In the genomic region with DNA sequence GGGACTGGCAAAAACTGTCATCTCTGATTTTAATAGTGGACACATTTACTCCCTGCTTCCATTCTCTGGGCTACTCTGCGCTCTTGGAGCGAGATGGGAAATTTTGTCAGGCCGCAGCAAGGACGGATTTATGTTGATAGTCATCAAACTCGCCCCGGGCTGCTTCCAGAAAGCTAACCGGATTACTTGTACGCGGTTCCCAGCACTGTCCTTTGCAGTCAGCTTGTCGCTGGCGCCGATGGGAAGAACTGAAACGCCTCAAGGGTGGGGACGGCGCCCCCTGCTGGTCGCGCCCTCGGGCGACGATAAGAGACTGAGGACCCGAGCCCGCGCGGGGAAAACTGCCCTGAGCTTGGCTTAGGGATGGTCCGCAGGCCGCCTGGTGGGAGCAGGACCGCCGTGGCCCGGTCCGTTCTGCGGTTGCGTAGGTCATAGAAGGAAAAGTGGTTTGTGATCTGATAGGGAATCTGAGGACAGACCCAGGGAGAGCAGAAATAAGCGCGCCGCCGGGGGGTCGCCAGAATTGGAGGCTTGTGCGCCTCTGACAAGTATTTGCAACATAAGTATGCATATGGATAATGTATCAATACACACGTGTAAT, we compare ENCODE assay signal across 8 cellular contexts. TPM values are rescaled to one million over a fixed set of nuclear protein-coding genes. Genes with fewer than 3 reads are reported as not detected.
DNase-seq lines count a peak whose midpoint lies in the region; ATAC-seq and TF ChIP-seq lines count a peak whose summit lies in the region.

No MANE protein-coding gene starts in this region.

- peak; percentile 84 for DNase-seq in DMS153 treated with DMSO at 0.1 percent for 48 hours (lab: John Stamatoyannopoulos, UW; ENCODE audit: unreplicated experiment)
- DNase-seq in Kasumi-1 (lab: John Stamatoyannopoulos, UW), result peak; percentile 85 to 87
- DNase-seq in Peyer's patch, result peak; percentile 92 to 98 (median 92)
- DNase-seq in activated T-helper 1 cell treated with Interleukin-2 at 50 U/mL for 16 hours (ENCODE audit: low read depth), result peak; percentile 75
- peak; percentile 85 for DNase-seq in fibroblast of peridontal ligament (ENCODE audit: extremely low read depth)
- peak; percentile 68 to 91 (median 83) for DNase-seq in naive thymus-derived CD8-positive, alpha-beta T cell

- peak overlapping the region; percentile 48 to 97 (median 84) for H3K4me3 ChIP-seq in Peyer's patch

- peaks cover 0 to 29% (median 0%) of the 10 kb centered on the region in 3 donors for H3K36me3 ChIP-seq in Peyer's patch

- H3K27me3 Mint-ChIP-seq in naive thymus-derived CD8-positive, alpha-beta T cell, result peaks cover 6 to 33% (median 20%) of the 10 kb centered on the region in 5 donors
- H3K27me3 Mint-ChIP-seq in stimulated activated memory B cell treated with anti-CD40 and anti-IgM and Interleukin-4, amounts not matched to agents 10 μg/mL and 1 μg/mL and 100 μg/mL, for 72 hours, result peaks cover 15% of the 10 kb centered on the region

- no peaks in the 10 kb centered on the region for H3K9me3 Mint-ChIP-seq in naive thymus-derived CD8-positive, alpha-beta T cell
- H3K9me3 Mint-ChIP-seq in stimulated activated memory B cell treated with anti-CD40 and anti-IgM and Interleukin-4, amounts not matched to agents 10 μg/mL and 1 μg/mL and 100 μg/mL, for 72 hours, result no peaks in the 10 kb centered on the region

- H3K4me1 Mint-ChIP-seq in naive thymus-derived CD8-positive, alpha-beta T cell, result peaks cover 6 to 27% (median 20%) of the 10 kb centered on the region in 4 donors
- peaks cover 10% of the 10 kb centered on the region for H3K4me1 Mint-ChIP-seq in stimulated activated memory B cell treated with anti-CD40 and anti-IgM and Interleukin-4, amounts not matched to agents 10 μg/mL and 1 μg/mL and 100 μg/mL, for 72 hours

- peak overlapping the region; percentile 30 to 90 (median 73) for H3K27ac ChIP-seq in Peyer's patch

- ATAC-seq in GM21717 (IDR thresholded peaks at IDR 0.05; ENCODE audit: unreplicated experiment), result peak; percentile 53
- ATAC-seq in naive thymus-derived CD8-positive, alpha-beta T cell, result peak; percentile 44 to 58
- peak; percentile 72 for ATAC-seq in stimulated activated memory B cell treated with anti-CD40 and anti-IgM and Interleukin-4, amounts not matched to agents 10 μg/mL and 1 μg/mL and 100 μg/mL, for 72 hours

- H3K36me3 Mint-ChIP-seq in naive thymus-derived CD8-positive, alpha-beta T cell, result peaks cover 0 to 28% (median 9%) of the 10 kb centered on the region in 3 donors
- H3K36me3 Mint-ChIP-seq in stimulated activated memory B cell treated with anti-CD40 and anti-IgM and Interleukin-4, amounts not matched to agents 10 μg/mL and 1 μg/mL and 100 μg/mL, for 72 hours, result peaks cover 8% of the 10 kb centered on the region

- H3K27ac Mint-ChIP-seq in naive thymus-derived CD8-positive, alpha-beta T cell, result no peak overlapping the region
- H3K27ac Mint-ChIP-seq in stimulated activated memory B cell treated with anti-CD40 and anti-IgM and Interleukin-4, amounts not matched to agents 10 μg/mL and 1 μg/mL and 100 μg/mL, for 72 hours, result no peak overlapping the region

- peak in 1 of 2 donors; percentile 12 for TF ChIP-seq POLR2A in Peyer's patch (IDR thresholded peaks at IDR 0.05)

- no peak overlapping the region for H3K4me3 Mint-ChIP-seq in naive thymus-derived CD8-positive, alpha-beta T cell
- no peak overlapping the region for H3K4me3 Mint-ChIP-seq in stimulated activated memory B cell treated with anti-CD40 and anti-IgM and Interleukin-4, amounts not matched to agents 10 μg/mL and 1 μg/mL and 100 μg/mL, for 72 hours

- H3K9me3 ChIP-seq in Peyer's patch, result no peaks in the 10 kb centered on the region

- no peaks in the 10 kb centered on the region for H3K27me3 ChIP-seq in Peyer's patch

- TF ChIP-seq CTCF in Peyer's patch (IDR thresholded peaks at IDR 0.05), result peak; percentile 80 to 97 (median 89)

- POLR2A ChIA-PET in naive thymus-derived CD8-positive, alpha-beta T cell (lab: Charles Lee), result interaction anchor here (0.6 to 2.2 kb wide), 11 partner anchors 24 to 1270 kb away, joined by 3 to 5 read pairs (median 4); a partner anchor contains a TSS

- peaks cover 0 to 14% (median 6%) of the 10 kb centered on the region in 4 donors for H3K4me1 ChIP-seq in Peyer's patch

RNA-seq across cellular contexts. Expression of a gene that starts 1.0 kb away (rescaled TPM):
- 10 to 100 TPM; 11.5 to 16.1 (median 11.8) TPM for total RNA-seq in Peyer's patch
- 10 to 100 TPM; 41.8 to 43.1 TPM for total RNA-seq in naive thymus-derived CD8-positive, alpha-beta T cell
- polyA plus RNA-seq in naive thymus-derived CD8-positive, alpha-beta T cell, result 10 to 100 TPM; 36.7 to 43.6 (median 39.9) TPM

RNA-seq across cellular contexts. Expression of a gene that starts 57.6 kb away (rescaled TPM):
- total RNA-seq in Peyer's patch, result 10 to 100 TPM; 46.1 to 74.3 (median 57.6) TPM
- total RNA-seq in naive thymus-derived CD8-positive, alpha-beta T cell, result 10 to 100 TPM; 73.3 to 77.5 TPM
- 100 to 1,000 TPM; 110 to 183 (median 151) TPM for polyA plus RNA-seq in naive thymus-derived CD8-positive, alpha-beta T cell

Comparison
In these comparisons a context has a peak if more than half of its experiments do, and no peak if none do; other contexts are left out.
1. Peak in every context shown above with its lines: DNase-seq, ATAC-seq, H3K4me3 ChIP-seq and H3K27ac ChIP-seq.